Comparison of ENCODE assay signal across 24 cellular contexts in genomic region chr4:127916512-127916911, GRCh38. TPM values are rescaled to one million over a fixed set of nuclear protein-coding genes. Genes with fewer than 3 reads are reported as not detected.
A peak's percentile ranks its signal among the peaks of the same experiment; 100 is the strongest.
DNase-seq lines count a peak whose midpoint lies in the region; ATAC-seq and TF ChIP-seq lines count a peak whose summit lies in the region.
"Had no signal": no experiment of that assay in that cellular context is flagged by ENCODE, and none has a peak within 500 bp of the region (broad histone marks: within the 10 kb centered on the region; RNA-seq: fewer than 3 reads in every experiment).

No MANE protein-coding gene starts in this region.

- H3K27ac ChIP-seq in IMR-90 (ENCODE audit: insufficient read depth, low read length) (no peak overlapping the region), osteoblast (ENCODE audit: low read depth, low read length) (no peak overlapping the region), mesenchymal stem cell (ENCODE audit: low read length, poor library complexity, severe bottlenecking) (no peak overlapping the region)
- H3K27ac ChIP-seq: BLaER1 had no signal

- BruUV-seq in IMR-90 (replicated peaks; lab: Mats Ljungman, UMichigan), result no TSS peak

- DNase-seq in IMR-90 (peak; percentile 34), choroid plexus epithelial cell (ENCODE audit: low read depth) (peak; percentile 4), iris pigment epithelial cell (ENCODE audit: low read depth) (peak; percentile 37), Right ventricle myocardium superior (no peak), osteoblast (ENCODE audit: insufficient read length, low spot score, missing footprints) (no peak), mesenchymal stem cell (no peak)
- DNase-seq: 8988T; ACHN; BE2C; C1 segment of cervical spinal cord; CD4-positive, alpha-beta memory T cell; CD4-positive, CD25-positive, alpha-beta regulatory T cell; CD8-positive, alpha-beta memory T cell; COR-L47; DMS 273 treated with DMSO at 0.1 percent for 48 hours; DMS153; DMS53; DMS79; DND-41; EL; GDM1 had no signal

- TF ChIP-seq POLR2A in IMR-90 (IDR thresholded peaks at IDR 0.05; ENCODE audit: low read depth, low read length), result no peak

- no peaks in the 10 kb centered on the region for H3K27me3 ChIP-seq in IMR-90 (ENCODE audit: control insufficient read depth, insufficient read depth, low read length)
- no peaks in the 10 kb centered on the region for H3K27me3 ChIP-seq in osteoblast (ENCODE audit: insufficient read depth, low read length)
- H3K27me3 ChIP-seq in mesenchymal stem cell (ENCODE audit: control insufficient read depth in 1 of 2, insufficient read depth in 1 of 2, low read length in 2 of 2), result no peaks in the 10 kb centered on the region
- H3K27me3 ChIP-seq: BE2C, BLaER1 had no signal

- no peaks in the 10 kb centered on the region for H3K4me1 ChIP-seq in IMR-90 (ENCODE audit: control insufficient read depth, insufficient read depth, low read length)
- no peaks in the 10 kb centered on the region for H3K4me1 ChIP-seq in osteoblast (ENCODE audit: insufficient read depth, low read length)
- H3K4me1 ChIP-seq in mesenchymal stem cell (ENCODE audit: control insufficient read depth, insufficient read depth, low read depth, low read length), result no peaks in the 10 kb centered on the region
- H3K4me1 ChIP-seq: BE2C, BLaER1 had no signal

- no peak overlapping the region for H2BK12ac ChIP-seq in mesenchymal stem cell (ENCODE audit: low read length in 2 of 2)

- H3K4me3 ChIP-seq in IMR-90 (ENCODE audit: insufficient read depth, low read depth, low read length) (no peak overlapping the region), choroid plexus epithelial cell (ENCODE audit: low read depth, low read length) (no peak overlapping the region), osteoblast (ENCODE audit: insufficient read depth, low read length) (no peak overlapping the region), mesenchymal stem cell (ENCODE audit: insufficient read depth in 1 of 2, low read depth in 1 of 2, low read length in 2 of 2) (no peak overlapping the region)
- H3K4me3 ChIP-seq: BLaER1, GM12878 had no signal

- in situ Hi-C loops in IMR-90 (cut with MboI; ENCODE audit: low sequenced_read_pairs), result no loop called here

- H3K18ac ChIP-seq in IMR-90 (ENCODE audit: low read depth, low read length), result no peak overlapping the region
- no peak overlapping the region for H3K18ac ChIP-seq in mesenchymal stem cell (ENCODE audit: low read depth in 1 of 2, low read length in 2 of 2)

- no peaks in the 10 kb centered on the region; the same call in none of the 2 replicates for H3K9me1 ChIP-seq in IMR-90 (ENCODE audit: insufficient read depth, low read length)

- peaks cover 8% of the 10 kb centered on the region for H3K36me3 ChIP-seq in IMR-90 (ENCODE audit: control insufficient read depth, insufficient read depth, low read length)
- H3K36me3 ChIP-seq in osteoblast (ENCODE audit: insufficient read depth, low read length), result peaks cover 10% of the 10 kb centered on the region
- peaks cover 2 to 38% of the 10 kb centered on the region in 2 experiments for H3K36me3 ChIP-seq in mesenchymal stem cell (ENCODE audit: control insufficient read depth in 1 of 2, insufficient read depth in 2 of 2, low read depth in 1 of 2, low read length in 2 of 2)

- no peak overlapping the region for H2BK15ac ChIP-seq in IMR-90 (ENCODE audit: low read depth, low read length)
- H2BK15ac ChIP-seq in mesenchymal stem cell (ENCODE audit: low read depth, poor library complexity, severe bottlenecking), result no peak overlapping the region

- H4K8ac ChIP-seq in IMR-90 (ENCODE audit: low read depth in 2 of 2, low read length in 2 of 2) (no peak overlapping the region), mesenchymal stem cell (ENCODE audit: low read length) (no peak overlapping the region)

- H2AFZ ChIP-seq in IMR-90 (replicated peaks; ENCODE audit: low read length, poor library complexity) (no peak overlapping the region), osteoblast (ENCODE audit: low read length) (no peak overlapping the region), mesenchymal stem cell (ENCODE audit: low read depth, low read length) (no peak overlapping the region)

- CTCF ChIA-PET in IMR-90 (lab: Yijun Ruan, JAX), result no interaction called here

- H3K9ac ChIP-seq in IMR-90 (ENCODE audit: low read depth, low read length), result no peak overlapping the region
- no peak overlapping the region for H3K9ac ChIP-seq in mesenchymal stem cell (ENCODE audit: low read length)
- H3K9ac ChIP-seq: BLaER1 had no signal

- H2AK5ac ChIP-seq in IMR-90 (ENCODE audit: low read depth, low read length), result no peak overlapping the region
- H2AK5ac ChIP-seq in mesenchymal stem cell (ENCODE audit: low read length, severe bottlenecking), result no peak overlapping the region

- H3K79me1 ChIP-seq in IMR-90 (ENCODE audit: low read depth in 1 of 2, low read length in 2 of 2) (no peaks in the 10 kb centered on the region), mesenchymal stem cell (replicated peaks; ENCODE audit: low read length, poor library complexity, severe bottlenecking) (no peaks in the 10 kb centered on the region)

- no peak overlapping the region for H3K56ac ChIP-seq in IMR-90 (ENCODE audit: extremely low read depth, insufficient read depth, low read length)

- no peak for TF ChIP-seq CTCF in IMR-90 (conservative IDR thresholded peaks at IDR 0.05; ENCODE audit: low read depth, low read length)
- TF ChIP-seq CTCF in choroid plexus epithelial cell (conservative IDR thresholded peaks at IDR 0.05; ENCODE audit: low read depth, low read length), result no peak
- no peak for TF ChIP-seq CTCF in osteoblast (IDR thresholded peaks at IDR 0.05; ENCODE audit: extremely low read depth, low read depth, low read length)

- intact Hi-C loops in IMR-90 (cut with micrococcal nuclease) (no loop called here), Right ventricle myocardium superior (cut with DNase I) (no loop called here)

- H4K91ac ChIP-seq in IMR-90 (ENCODE audit: insufficient read depth, low read depth, low read length), result no peak overlapping the region
- H4K91ac ChIP-seq in mesenchymal stem cell (ENCODE audit: low read length), result no peak overlapping the region

- POLR2A ChIA-PET in IMR-90 (lab: Charles Lee; ENCODE audit: unreplicated experiment), result interaction anchor here (0.6 kb wide), 1 partner anchor 70 kb away, joined by 3 read pairs; no protein-coding TSS in a partner anchor

- no peak overlapping the region for H3K23ac ChIP-seq in IMR-90 (ENCODE audit: low read depth, low read length)
- H3K23ac ChIP-seq in mesenchymal stem cell (ENCODE audit: low read length in 2 of 2), result no peak overlapping the region

- H3K9me3 ChIP-seq in IMR-90 (ENCODE audit: control insufficient read depth, insufficient read depth, low read length), result no peaks in the 10 kb centered on the region
- H3K9me3 ChIP-seq in osteoblast (ENCODE audit: low read depth, low read length), result no peaks in the 10 kb centered on the region
- H3K9me3 ChIP-seq in mesenchymal stem cell (ENCODE audit: control insufficient read depth, low read length), result no peaks in the 10 kb centered on the region
- H3K9me3 ChIP-seq: BE2C, BLaER1 had no signal

- H4K20me1 ChIP-seq in IMR-90 (ENCODE audit: insufficient read depth, low read length) (no peaks in the 10 kb centered on the region), osteoblast (ENCODE audit: insufficient read depth, low read length) (no peaks in the 10 kb centered on the region)
- H4K20me1 ChIP-seq: BLaER1 had no signal

- H3K14ac ChIP-seq in IMR-90 (replicated peaks; ENCODE audit: low read depth, low read length) (no peak overlapping the region), mesenchymal stem cell (ENCODE audit: low read length in 2 of 2) (no peak overlapping the region)

- H4K5ac ChIP-seq in IMR-90 (ENCODE audit: low read depth, low read length), result no peak overlapping the region

- dilution Hi-C loops in IMR-90 (cut with HindIII; ENCODE audit: low sequenced_read_pairs, unreplicated experiment), result no loop called here

- H2BK20ac ChIP-seq in IMR-90 (ENCODE audit: low read depth, low read length), result no peak overlapping the region

- H3K4me2 ChIP-seq in IMR-90 (ENCODE audit: low read depth, low read length) (no peak overlapping the region), osteoblast (ENCODE audit: insufficient read depth, low read length) (no peak overlapping the region), mesenchymal stem cell (ENCODE audit: low read length, poor library complexity, severe bottlenecking) (no peak overlapping the region)
- H3K4me2 ChIP-seq: BLaER1 had no signal

- no peak for TF ChIP-seq RAD21 in IMR-90 (IDR thresholded peaks at IDR 0.05; ENCODE audit: low read length)

- ATAC-seq in IMR-90 (ENCODE audit: low read depth) (peak; percentile 57; the same call in 1 of the 2 replicates), HG03442 (IDR thresholded peaks at IDR 0.05; ENCODE audit: unreplicated experiment) (no peak), Right ventricle myocardium superior (ENCODE audit: poor library complexity) (no peak)
- ATAC-seq: GM12878 had no signal

- no peaks in the 10 kb centered on the region for H3K79me2 ChIP-seq in osteoblast (ENCODE audit: insufficient read depth, low read length)

- no peak overlapping the region for H2BK120ac ChIP-seq in IMR-90 (ENCODE audit: low read depth, low read length)
- H2BK120ac ChIP-seq in mesenchymal stem cell (ENCODE audit: low read depth, low read length), result no peak overlapping the region

- H2AK9ac ChIP-seq in IMR-90 (replicated peaks; ENCODE audit: low read depth, low read length, poor library complexity), result no peak overlapping the region

- H3K4ac ChIP-seq in IMR-90 (ENCODE audit: low read depth, low read length) (no peak overlapping the region), mesenchymal stem cell (ENCODE audit: low read depth in 1 of 2, low read length in 2 of 2) (no peak overlapping the region)

- no peak overlapping the region for H2BK5ac ChIP-seq in IMR-90 (ENCODE audit: low read depth, low read length, poor library complexity, severe bottlenecking)
- H2BK5ac ChIP-seq in mesenchymal stem cell (ENCODE audit: low read depth, low read length, poor library complexity, severe bottlenecking), result no peak overlapping the region

- no CpG with 5 or more reads among the region's 3 CpGs for WGBS in IMR-90 (ENCODE audit: extremely low coverage in 2 of 2, insufficient read length in 1 of 2), 2 experiments
- WGBS in mesenchymal stem cell, result 100% methylated on average over 1 of the region's 3 CpGs

RNA-seq across cellular contexts. Expression of gene PLK4, which starts 35.8 kb away (rescaled TPM):
- 15.1 and 16.1 TPM in 2 replicates for total RNA-seq in IMR-90 (2012; rRNA removed)
- polyA plus RNA-seq in IMR-90 (2012; rRNA removed), result 9.2 and 11.2 TPM in 2 replicates
- 1.7 and 1.8 TPM in 2 replicates for polyA plus RNA-seq in IMR-90 (2012; cell fraction: cytosol; rRNA removed)
- 5.7 and 21.7 TPM in 2 replicates for polyA plus RNA-seq in IMR-90 (2012; cell fraction: nucleus; rRNA removed; ENCODE audit: low replicate concordance)
- total RNA-seq in Right ventricle myocardium superior, result 0.54 TPM
- 2.2 and 2.4 TPM in 2 replicates for total RNA-seq in osteoblast
- polyA plus RNA-seq in mesenchymal stem cell (2013, experiment 1 of 2), result 2.7 TPM
- polyA plus RNA-seq in mesenchymal stem cell (2013, experiment 2 of 2), result 2.9 TPM

RNA-seq across cellular contexts. Expression of gene MFSD8, which starts 48.5 kb away (rescaled TPM):
- total RNA-seq in IMR-90 (2012; rRNA removed) (31.4 and 36.7 TPM in 2 replicates), Right ventricle myocardium superior (9.4 TPM), osteoblast (27.1 and 37.7 TPM in 2 replicates)
- 6.5 and 8.8 TPM in 2 replicates for polyA plus RNA-seq in IMR-90 (2012; rRNA removed)
- polyA plus RNA-seq in IMR-90 (2012; cell fraction: cytosol; rRNA removed), result 1.4 and 2.1 TPM in 2 replicates
- polyA plus RNA-seq in IMR-90 (2012; cell fraction: nucleus; rRNA removed; ENCODE audit: low replicate concordance), result 4.5 and 48.5 TPM in 2 replicates
- 12.9 TPM for polyA plus RNA-seq in mesenchymal stem cell (2013, experiment 1 of 2)
- polyA plus RNA-seq in mesenchymal stem cell (2013, experiment 2 of 2), result 15.0 TPM

RNA-seq across cellular contexts. Expression of gene ABHD18, which starts 48.7 kb away (rescaled TPM):
- 4.3 and 4.7 TPM in 2 replicates for total RNA-seq in IMR-90 (2012; rRNA removed)
- polyA plus RNA-seq in IMR-90 (2012; rRNA removed), result 1.2 and 2.4 TPM in 2 replicates
- polyA plus RNA-seq in IMR-90 (2012; cell fraction: cytosol; rRNA removed), result 0.22 and 0.30 TPM in 2 replicates
- polyA plus RNA-seq in IMR-90 (2012; cell fraction: nucleus; rRNA removed; ENCODE audit: low replicate concordance), result 0.90 and 7.6 TPM in 2 replicates
- 10.0 TPM for total RNA-seq in Right ventricle myocardium superior
- 8.3 and 10.1 TPM in 2 replicates for total RNA-seq in osteoblast
- 4.4 TPM for polyA plus RNA-seq in mesenchymal stem cell (2013, experiment 1 of 2)
- 4.4 TPM for polyA plus RNA-seq in mesenchymal stem cell (2013, experiment 2 of 2)

Comparison
In these comparisons a context has a peak if more than half of its experiments do, and no peak if none do; other contexts are left out.
1. DNase-seq: peak in IMR-90 (single experiment), choroid plexus epithelial cell (single experiment) and iris pigment epithelial cell (single experiment); none in Right ventricle myocardium superior (single experiment), osteoblast (single experiment) and mesenchymal stem cell (single experiment).